Comparison of ENCODE assay signal across 1 cellular context in the genomic region with DNA sequence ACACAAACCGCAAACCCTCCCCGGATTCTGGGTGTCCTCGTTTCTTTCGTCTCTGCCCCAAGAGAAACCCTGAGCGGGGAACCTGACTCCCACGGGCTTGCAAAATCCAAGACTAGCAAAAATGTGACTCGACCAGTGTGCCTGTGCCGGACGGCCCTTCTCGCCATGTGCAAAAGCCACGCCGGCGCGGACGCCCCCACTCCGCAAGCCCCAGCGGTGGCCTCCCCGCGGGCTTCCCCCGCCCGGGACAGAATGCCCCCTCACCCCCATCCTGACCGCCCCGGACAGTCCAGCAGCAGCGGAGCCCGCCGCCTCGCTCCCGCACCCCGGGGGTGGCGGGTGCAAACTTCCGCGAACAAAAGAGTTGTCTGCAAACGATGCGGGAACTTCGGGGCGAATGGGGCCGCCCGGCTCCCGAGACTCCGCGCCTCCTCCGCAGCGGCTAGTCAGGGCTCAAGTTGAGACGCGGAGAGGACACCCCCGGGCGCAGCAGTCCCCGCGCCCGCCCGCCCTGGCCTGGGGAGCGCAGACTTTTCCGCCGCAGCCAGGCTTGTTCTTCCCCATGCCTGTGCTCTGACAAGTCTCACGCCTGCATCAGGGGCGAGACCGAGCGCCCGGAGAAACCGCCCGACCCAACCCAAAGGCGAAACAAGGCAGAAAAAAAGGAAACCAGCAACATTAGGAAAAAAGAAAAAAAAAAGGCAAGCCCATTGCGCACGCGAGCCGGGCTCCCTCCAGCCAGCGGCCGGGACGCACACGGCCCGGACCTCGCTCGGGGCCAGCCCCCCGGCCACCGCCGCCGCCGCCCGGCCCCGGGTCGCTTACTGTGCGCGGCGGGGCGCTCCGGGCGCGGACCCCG.
A peak's percentile ranks its signal among the peaks of the same experiment; 100 is the strongest.
TF ChIP-seq lines count a peak whose summit lies in the region.

No MANE protein-coding gene starts in this region.

TF ChIP-seq in H1, 55 proteins besides CTCF, POLR2A, EP300 and RAD21:
- TF ChIP-seq SIN3A (conservative IDR thresholded peaks at IDR 0.05 in 1 of 2, IDR thresholded peaks at IDR 0.05 in 1 of 2; ENCODE audit: low read depth in 1 of 2, low read length in 2 of 2) (0 out of 4 replicates have a peak, but pooled peaks of 1 of the 2 experiments have one; percentile 41), SP2 (IDR thresholded peaks at IDR 0.05; ENCODE audit: low read length) (no peak), TAF1 (IDR thresholded peaks at IDR 0.05; ENCODE audit: low read depth, low read length) (0 out of 2 replicates have a peak, but pooled peaks have one; percentile 35), ASH2L (IDR thresholded peaks at IDR 0.05; ENCODE audit: low read length) (peak; percentile 56), KDM4A (IDR thresholded peaks at IDR 0.05; ENCODE audit: low read depth, low read length, severe bottlenecking) (peak; percentile 17)
